21 cellular contexts compared by ENCODE assay signal in the genomic region with DNA sequence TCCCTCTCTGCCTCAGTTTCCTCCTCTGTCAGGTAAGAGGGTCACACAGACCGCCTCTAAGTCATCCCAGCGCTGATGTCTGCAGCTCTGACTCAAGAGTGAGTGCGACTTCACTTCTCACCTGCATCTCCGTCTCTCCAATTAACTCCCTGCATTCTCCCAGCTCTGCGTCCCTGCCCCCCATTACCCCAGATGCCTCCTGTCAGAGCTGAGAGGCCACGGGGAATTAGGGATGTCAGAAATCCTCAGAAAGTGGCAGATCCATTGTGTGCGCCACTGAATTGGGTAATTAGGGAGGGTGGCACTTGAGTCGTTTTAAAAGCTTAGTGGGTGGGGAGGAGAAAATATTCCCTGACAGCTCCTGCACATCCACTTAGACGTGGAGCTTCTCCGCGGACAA.
"Had no signal": no experiment of that assay in that cellular context is flagged by ENCODE, and none has a peak within 500 bp of the region (broad histone marks: within the 10 kb centered on the region; RNA-seq: fewer than 3 reads in every experiment).

No MANE protein-coding gene starts in this region.

- H3K27me3 ChIP-seq: adrenal gland had no signal

- H3K4me1 Mint-ChIP-seq: activated CD4-positive, alpha-beta memory T cell treated with anti-CD3 and anti-CD28 coated beads, Interleukin-2, amount 10 ng/mL, durations not matched to agents 7 days and 5 days; activated CD4-positive, alpha-beta T cell treated with anti-CD3 and anti-CD28 coated beads for 36 hours; activated naive CD8-positive, alpha-beta T cell treated with anti-CD3 and anti-CD28 coated beads, Interleukin-2, amount 10 ng/mL, durations not matched to agents 7 days and 5 days; T-cell had no signal

- H3K36me3 Mint-ChIP-seq: activated naive CD8-positive, alpha-beta T cell treated with anti-CD3 and anti-CD28 coated beads, Interleukin-2, amount 10 ng/mL, durations not matched to agents 7 days and 5 days; T-cell had no signal

- H3K27ac Mint-ChIP-seq: activated CD4-positive, alpha-beta memory T cell treated with anti-CD3 and anti-CD28 coated beads, Interleukin-2, amount 10 ng/mL, durations not matched to agents 7 days and 5 days; activated CD4-positive, alpha-beta T cell treated with anti-CD3 and anti-CD28 coated beads for 36 hours; activated naive CD8-positive, alpha-beta T cell treated with anti-CD3 and anti-CD28 coated beads, Interleukin-2, amount 10 ng/mL, durations not matched to agents 7 days and 5 days; activated T-cell treated with anti-CD3 and anti-CD28 coated beads, Interleukin-2, amount 50 U/mL, for 72 hours; activated T-helper 2 cell treated with anti-CD3 and anti-CD28 coated beads, Interferon-gamma antibody, Interleukin-2, Interleukin-4, amounts not matched to agents 10 μg/mL and 5 μg/mL and 100 μg/mL, durations not matched to agents 14 hours and 24 hours and 36 hours; T-cell had no signal

- H3K9me3 ChIP-seq: adrenal gland had no signal

- H3K27me3 Mint-ChIP-seq: activated CD4-positive, alpha-beta memory T cell treated with anti-CD3 and anti-CD28 coated beads, Interleukin-2, amount 10 ng/mL, durations not matched to agents 7 days and 5 days; activated CD4-positive, alpha-beta T cell treated with anti-CD3 and anti-CD28 coated beads for 36 hours; activated naive CD8-positive, alpha-beta T cell treated with anti-CD3 and anti-CD28 coated beads, Interleukin-2, amount 10 ng/mL, durations not matched to agents 7 days and 5 days; T-cell had no signal

- H3K27ac ChIP-seq: adrenal gland, SK-N-MC, VCaP had no signal

- H3K36me3 ChIP-seq: adrenal gland had no signal

- H3K4me3 ChIP-seq: adrenal gland, K562, SK-N-MC had no signal

- H3K4me1 ChIP-seq: adrenal gland had no signal

- DNase-seq: activated CD4-positive, alpha-beta memory T cell treated with anti-CD3 and anti-CD28 coated beads, Interleukin-2, amount 10 ng/mL, durations not matched to agents 7 days and 5 days; activated CD4-positive, alpha-beta T cell treated with anti-CD3 and anti-CD28 coated beads for 36 hours; activated CD4-positive, alpha-beta T cell treated with anti-CD3 and anti-CD28 coated beads, Interleukin-2, amount 50 U/mL, for 1 hour; activated gamma-delta T cell treated with Interleukin-2 at 50 U/mL for 16 hours; activated naive CD4-positive, alpha-beta T cell treated with anti-CD3 and anti-CD28 coated beads, Interleukin-2, amount 50 U/mL, for 16 hours; activated naive CD8-positive, alpha-beta T cell treated with anti-CD3 and anti-CD28 coated beads, Interleukin-2, amount 10 ng/mL, durations not matched to agents 7 days and 5 days; activated T-cell treated with anti-CD3 and anti-CD28 coated beads, Interleukin-2, amount 50 U/mL, for 72 hours; adrenal gland; Karpas-422; NCI-H146; NCI-H1930; NCI-H2107; NCI-H2171 treated with DMSO at 0.1 percent for 48 hours; NCI-H510A treated with DMSO at 0.1 percent for 48 hours; NCI-H69; RPMI8226; T-cell had no signal

- H3K4me3 Mint-ChIP-seq: activated CD4-positive, alpha-beta memory T cell treated with anti-CD3 and anti-CD28 coated beads, Interleukin-2, amount 10 ng/mL, durations not matched to agents 7 days and 5 days; activated CD4-positive, alpha-beta T cell treated with anti-CD3 and anti-CD28 coated beads for 36 hours; activated naive CD8-positive, alpha-beta T cell treated with anti-CD3 and anti-CD28 coated beads, Interleukin-2, amount 10 ng/mL, durations not matched to agents 7 days and 5 days; activated T-cell treated with anti-CD3 and anti-CD28 coated beads, Interleukin-2, amount 50 U/mL, for 72 hours; T-cell had no signal
